In the genomic region with DNA sequence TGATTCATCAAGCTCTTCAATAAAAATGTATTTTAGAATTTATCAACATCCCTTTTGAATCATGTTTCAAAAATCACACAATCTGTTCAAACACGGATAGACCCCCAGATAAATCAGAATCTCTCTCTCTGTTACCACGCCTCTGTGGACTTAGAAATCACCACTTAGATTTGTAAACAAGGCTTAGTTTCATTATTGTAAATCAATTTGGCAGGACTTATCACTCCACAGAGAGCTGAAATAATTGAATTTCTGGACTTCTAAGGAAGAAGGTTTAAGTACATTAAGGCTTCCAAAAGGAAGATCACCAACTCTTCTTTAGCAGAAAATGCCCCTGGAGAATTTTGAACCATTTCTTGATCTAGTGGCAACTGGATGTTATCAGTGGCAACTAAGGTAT, we compare ENCODE assay signal across 3 cellular contexts.
TF ChIP-seq lines count a peak whose summit lies in the region.

No MANE protein-coding gene starts in this region.

TF ChIP-seq in liver, 16 proteins besides CTCF, POLR2A, EP300 and RAD21:
- TF ChIP-seq, protein P1, sequence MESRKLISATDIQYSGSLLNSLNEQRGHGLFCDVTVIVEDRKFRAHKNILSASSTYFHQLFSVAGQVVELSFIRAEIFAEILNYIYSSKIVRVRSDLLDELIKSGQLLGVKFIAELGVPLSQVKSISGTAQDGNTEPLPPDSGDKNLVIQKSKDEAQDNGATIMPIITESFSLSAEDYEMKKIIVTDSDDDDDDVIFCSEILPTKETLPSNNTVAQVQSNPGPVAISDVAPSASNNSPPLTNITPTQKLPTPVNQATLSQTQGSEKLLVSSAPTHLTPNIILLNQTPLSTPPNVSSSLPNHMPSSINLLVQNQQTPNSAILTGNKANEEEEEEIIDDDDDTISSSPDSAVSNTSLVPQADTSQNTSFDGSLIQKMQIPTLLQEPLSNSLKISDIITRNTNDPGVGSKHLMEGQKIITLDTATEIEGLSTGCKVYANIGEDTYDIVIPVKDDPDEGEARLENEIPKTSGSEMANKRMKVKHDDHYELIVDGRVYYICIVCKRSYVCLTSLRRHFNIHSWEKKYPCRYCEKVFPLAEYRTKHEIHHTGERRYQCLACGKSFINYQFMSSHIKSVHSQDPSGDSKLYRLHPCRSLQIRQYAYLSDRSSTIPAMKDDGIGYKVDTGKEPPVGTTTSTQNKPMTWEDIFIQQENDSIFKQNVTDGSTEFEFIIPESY (IDR thresholded peaks at IDR 0.05), result no peak
- TF ChIP-seq FOXA2 (IDR thresholded peaks at IDR 0.05), result peak; percentile 78

TF ChIP-seq in HepG2, 621 proteins besides CTCF, POLR2A, EP300 and RAD21 (continued from another document):
- TF ChIP-seq, protein P2, sequence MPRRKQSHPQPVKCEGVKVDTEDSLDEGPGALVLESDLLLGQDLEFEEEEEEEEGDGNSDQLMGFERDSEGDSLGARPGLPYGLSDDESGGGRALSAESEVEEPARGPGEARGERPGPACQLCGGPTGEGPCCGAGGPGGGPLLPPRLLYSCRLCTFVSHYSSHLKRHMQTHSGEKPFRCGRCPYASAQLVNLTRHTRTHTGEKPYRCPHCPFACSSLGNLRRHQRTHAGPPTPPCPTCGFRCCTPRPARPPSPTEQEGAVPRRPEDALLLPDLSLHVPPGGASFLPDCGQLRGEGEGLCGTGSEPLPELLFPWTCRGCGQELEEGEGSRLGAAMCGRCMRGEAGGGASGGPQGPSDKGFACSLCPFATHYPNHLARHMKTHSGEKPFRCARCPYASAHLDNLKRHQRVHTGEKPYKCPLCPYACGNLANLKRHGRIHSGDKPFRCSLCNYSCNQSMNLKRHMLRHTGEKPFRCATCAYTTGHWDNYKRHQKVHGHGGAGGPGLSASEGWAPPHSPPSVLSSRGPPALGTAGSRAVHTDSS (CRISPR knock-in tag; conservative IDR thresholded peaks at IDR 0.05), result no peak
- TF ChIP-seq MTF1 (CRISPR knock-in tag; IDR thresholded peaks at IDR 0.05) (no peak), NFE2L1 (CRISPR knock-in tag; IDR thresholded peaks at IDR 0.05; ENCODE audit: borderline replicate concordance) (no peak), MIER2 (CRISPR knock-in tag; IDR thresholded peaks at IDR 0.05) (no peak), ZNF792 (CRISPR knock-in tag; IDR thresholded peaks at IDR 0.05) (no peak), SALL1 (CRISPR knock-in tag; IDR thresholded peaks at IDR 0.05) (no peak), ZNF740 (CRISPR knock-in tag; IDR thresholded peaks at IDR 0.05) (no peak), FOSL1 (CRISPR knock-in tag; IDR thresholded peaks at IDR 0.05; ENCODE audit: borderline replicate concordance) (no peak), KLF11 (CRISPR knock-in tag; IDR thresholded peaks at IDR 0.05) (no peak), ZMYM4 (CRISPR knock-in tag; IDR thresholded peaks at IDR 0.05) (no peak), MATR3 (CRISPR knock-in tag; IDR thresholded peaks at IDR 0.05) (no peak)
- TF ChIP-seq, protein P3, sequence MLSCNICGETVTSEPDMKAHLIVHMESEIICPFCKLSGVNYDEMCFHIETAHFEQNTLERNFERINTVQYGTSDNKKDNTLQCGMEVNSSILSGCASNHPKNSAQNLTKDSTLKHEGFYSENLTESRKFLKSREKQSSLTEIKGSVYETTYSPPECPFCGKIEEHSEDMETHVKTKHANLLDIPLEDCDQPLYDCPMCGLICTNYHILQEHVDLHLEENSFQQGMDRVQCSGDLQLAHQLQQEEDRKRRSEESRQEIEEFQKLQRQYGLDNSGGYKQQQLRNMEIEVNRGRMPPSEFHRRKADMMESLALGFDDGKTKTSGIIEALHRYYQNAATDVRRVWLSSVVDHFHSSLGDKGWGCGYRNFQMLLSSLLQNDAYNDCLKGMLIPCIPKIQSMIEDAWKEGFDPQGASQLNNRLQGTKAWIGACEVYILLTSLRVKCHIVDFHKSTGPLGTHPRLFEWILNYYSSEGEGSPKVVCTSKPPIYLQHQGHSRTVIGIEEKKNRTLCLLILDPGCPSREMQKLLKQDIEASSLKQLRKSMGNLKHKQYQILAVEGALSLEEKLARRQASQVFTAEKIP (CRISPR knock-in tag; IDR thresholded peaks at IDR 0.05; ENCODE audit: borderline replicate concordance), result no peak
- TF ChIP-seq, protein P4, sequence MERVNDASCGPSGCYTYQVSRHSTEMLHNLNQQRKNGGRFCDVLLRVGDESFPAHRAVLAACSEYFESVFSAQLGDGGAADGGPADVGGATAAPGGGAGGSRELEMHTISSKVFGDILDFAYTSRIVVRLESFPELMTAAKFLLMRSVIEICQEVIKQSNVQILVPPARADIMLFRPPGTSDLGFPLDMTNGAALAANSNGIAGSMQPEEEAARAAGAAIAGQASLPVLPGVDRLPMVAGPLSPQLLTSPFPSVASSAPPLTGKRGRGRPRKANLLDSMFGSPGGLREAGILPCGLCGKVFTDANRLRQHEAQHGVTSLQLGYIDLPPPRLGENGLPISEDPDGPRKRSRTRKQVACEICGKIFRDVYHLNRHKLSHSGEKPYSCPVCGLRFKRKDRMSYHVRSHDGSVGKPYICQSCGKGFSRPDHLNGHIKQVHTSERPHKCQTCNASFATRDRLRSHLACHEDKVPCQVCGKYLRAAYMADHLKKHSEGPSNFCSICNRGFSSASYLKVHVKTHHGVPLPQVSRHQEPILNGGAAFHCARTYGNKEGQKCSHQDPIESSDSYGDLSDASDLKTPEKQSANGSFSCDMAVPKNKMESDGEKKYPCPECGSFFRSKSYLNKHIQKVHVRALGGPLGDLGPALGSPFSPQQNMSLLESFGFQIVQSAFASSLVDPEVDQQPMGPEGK (CRISPR knock-in tag; IDR thresholded peaks at IDR 0.05), result no peak

TF ChIP-seq in endothelial cell of umbilical vein, 7 proteins besides CTCF, POLR2A, EP300 and RAD21 (continued from another document):
- no peak for TF ChIP-seq FOS (IDR thresholded peaks at IDR 0.05; ENCODE audit: borderline replicate concordance, insufficient read depth, low read length)
- TF ChIP-seq JUN (IDR thresholded peaks at IDR 0.05; ENCODE audit: borderline replicate concordance, insufficient read depth, insufficient read length, low read depth), result no peak
